ENCODE assay signal across 8 cellular contexts in genomic region chr11:9506489-9507343, GRCh38. TPM values are rescaled to one million over a fixed set of nuclear protein-coding genes. Genes with fewer than 3 reads are reported as not detected.
DNase-seq lines count a peak whose midpoint lies in the region; ATAC-seq, FAIRE-seq and TF ChIP-seq lines count a peak whose summit lies in the region.

No MANE protein-coding gene starts in this region.

- no peak overlapping the region for H2BK120ac ChIP-seq in H9 (ENCODE audit: low read depth, low read length, poor library complexity, severe bottlenecking)

- H4K8ac ChIP-seq in H9 (replicated peaks; ENCODE audit: insufficient read length, low read depth, low read length), result no peak overlapping the region

- no peak overlapping the region for H3K4me3 Mint-ChIP-seq in CD8-positive, alpha-beta T cell
- peak overlapping the region; percentile 3 to 39; a peak in 4 of 5 replicates for H3K4me3 Mint-ChIP-seq in H9

- no peaks in the 10 kb centered on the region for H3K9me3 Mint-ChIP-seq in CD8-positive, alpha-beta T cell
- H3K9me3 Mint-ChIP-seq in H9, result no peaks in the 10 kb centered on the region

- H3K23ac ChIP-seq in H9 (ENCODE audit: insufficient read length, low read depth, low read length), result no peak overlapping the region

- peaks cover 14% of the 10 kb centered on the region for H3K36me3 ChIP-seq in CD8-positive, alpha-beta T cell (ENCODE audit: insufficient read depth, low read length)
- H3K36me3 ChIP-seq in kidney (ENCODE audit: control insufficient read depth in 1 of 2, insufficient read depth in 2 of 2, low read length in 2 of 2), result no peaks in the 10 kb centered on the region

- no peak overlapping the region for H2BK12ac ChIP-seq in H9 (ENCODE audit: insufficient read length, low read depth, low read length)

- no peak overlapping the region for H3K9ac ChIP-seq in H9 (ENCODE audit: extremely low read depth, insufficient read length, low read length)
- H3K9ac ChIP-seq in kidney (ENCODE audit: low read length in 2 of 2), result no peak overlapping the region

- no peaks in the 10 kb centered on the region for H3K4me1 ChIP-seq in CD8-positive, alpha-beta T cell (ENCODE audit: insufficient read depth, low read length)
- H3K4me1 ChIP-seq in H9 (ENCODE audit: insufficient read depth, low read length) (no peaks in the 10 kb centered on the region), kidney (ENCODE audit: control insufficient read depth in 1 of 2, insufficient read depth in 1 of 2, low read depth in 1 of 2, low read length in 2 of 2) (peaks cover 3 to 8% of the 10 kb centered on the region in 2 donors)

- no peak overlapping the region for H3K4me3 ChIP-seq in CD8-positive, alpha-beta T cell (ENCODE audit: low read depth, low read length)
- no peak overlapping the region for H3K4me3 ChIP-seq in kidney (ENCODE audit: low read length in 2 of 2)

- no peak overlapping the region for H4K91ac ChIP-seq in H9 (ENCODE audit: insufficient read length, low read depth, low read length)

- no peak overlapping the region for H2BK15ac ChIP-seq in H9 (ENCODE audit: low read depth, low read length)

- H3K18ac ChIP-seq in H9 (ENCODE audit: insufficient read length, low read depth, low read length), result no peak overlapping the region

- POLR2A ChIA-PET in CD8-positive, alpha-beta T cell (lab: Charles Lee), result interaction anchor here (0.8 kb wide), 2 partner anchors 47 to 493 kb away, joined by 3 read pairs; no protein-coding TSS in a partner anchor

- H3K27me3 Mint-ChIP-seq in CD8-positive, alpha-beta T cell (ENCODE audit: low read depth), result no peaks in the 10 kb centered on the region
- no peaks in the 10 kb centered on the region for H3K27me3 Mint-ChIP-seq in H9 (ENCODE audit: low read depth)

- no peaks in the 10 kb centered on the region for H3K9me3 ChIP-seq in CD8-positive, alpha-beta T cell (ENCODE audit: low read length)
- H3K9me3 ChIP-seq in H9 (ENCODE audit: control insufficient read depth, low read depth, low read length) (no peaks in the 10 kb centered on the region), kidney (ENCODE audit: control insufficient read depth in 1 of 2, low read length in 2 of 2) (no peaks in the 10 kb centered on the region)

- WGBS in H9 (ENCODE audit: extremely low coverage, insufficient read length, low lambda C conversion rate), result no CpG with 5 or more reads among the region's 6 CpGs

- DNase-seq in CD8-positive, alpha-beta T cell, result peak; percentile 44 to 84 (median 70)
- peak; percentile 82 for DNase-seq in H9
- DNase-seq in NCI-H2227 (lab: John Stamatoyannopoulos, UW; ENCODE audit: unreplicated experiment), result peak; percentile 88
- DNase-seq in activated CD4-positive, CD25-positive, alpha-beta regulatory T cell (lab: John Stamatoyannopoulos, UW), result peak; percentile 42 to 54 (median 44)
- DNase-seq in caudate nucleus (lab: John Stamatoyannopoulos, UW), result peak in 46 of 61 donors; percentile 1 to 75 (median 23)
- no peak for DNase-seq in kidney
- DNase-seq in stimulated activated CD4-positive, alpha-beta T cell treated with anti-CD3 and anti-CD28 coated beads, Interleukin-2, amount 100 ng/mL, for 4 hours (ENCODE audit: low read depth), result peak; percentile 57

- no peaks in the 10 kb centered on the region for H4K20me1 ChIP-seq in H9 (ENCODE audit: control insufficient read depth, insufficient read depth, insufficient read length)

- H3K56ac ChIP-seq in H9 (ENCODE audit: insufficient read length, low read depth, low read length), result no peak overlapping the region

- ATAC-seq in CD8-positive, alpha-beta T cell, result peak; percentile 84
- no peak for ATAC-seq in GM18519 (IDR thresholded peaks at IDR 0.05; ENCODE audit: low FRiP score, unreplicated experiment)

- no peak overlapping the region for H4K5ac ChIP-seq in H9 (ENCODE audit: insufficient read length, low read depth, low read length)

- H3K27ac ChIP-seq in CD8-positive, alpha-beta T cell (ENCODE audit: low read depth, low read length), result no peak overlapping the region
- peak overlapping the region; percentile 69 for H3K27ac ChIP-seq in H9 (ENCODE audit: insufficient read length, low read depth, low read length)
- no peak overlapping the region for H3K27ac ChIP-seq in caudate nucleus (ENCODE audit: low read depth, low read length)
- H3K27ac ChIP-seq in kidney (ENCODE audit: low read depth in 2 of 2, low read length in 2 of 2), result no peak overlapping the region

- no peak overlapping the region for H2AFZ ChIP-seq in H9 (ENCODE audit: low read length)

- H3K27me3 ChIP-seq in CD8-positive, alpha-beta T cell (ENCODE audit: insufficient read depth, low read length), result no peaks in the 10 kb centered on the region
- no peaks in the 10 kb centered on the region for H3K27me3 ChIP-seq in H9 (ENCODE audit: insufficient read depth, low read length)

- peak overlapping the region; percentile 35 for H3K4me2 ChIP-seq in H9 (ENCODE audit: insufficient read depth, insufficient read length, low read length)

- no peaks in the 10 kb centered on the region for H3K23me2 ChIP-seq in H9 (ENCODE audit: insufficient read length, low read depth, low read length, poor library complexity, severe bottlenecking)

- peaks cover 48% of the 10 kb centered on the region for H3K36me3 Mint-ChIP-seq in CD8-positive, alpha-beta T cell
- peaks cover 24 to 38% (median 37%) of the 10 kb centered on the region in 3 experiments for H3K36me3 Mint-ChIP-seq in H9 (ENCODE audit: insufficient read depth in 1 of 3, low read depth in 3 of 3)

- CTCF ChIA-PET in CD8-positive, alpha-beta T cell (lab: Charles Lee), result interaction anchor here (0.6 to 6.4 kb wide), 48 partner anchors 8 to 593 kb away, joined by 3 to 103 read pairs (median 4); partner anchors contain the start of gene ZNF143

- no peak overlapping the region for H3K14ac ChIP-seq in H9 (ENCODE audit: insufficient read depth, low read length)

- no peaks in the 10 kb centered on the region for H3K79me1 ChIP-seq in H9 (ENCODE audit: insufficient read depth, low read depth, low read length, poor library complexity, severe bottlenecking)

- no peak overlapping the region for H2BK20ac ChIP-seq in H9 (ENCODE audit: low read depth, low read length, poor library complexity, severe bottlenecking)

- H3K4ac ChIP-seq in H9 (ENCODE audit: low read depth, low read length), result no peak overlapping the region

- no peaks in the 10 kb centered on the region for H3K79me2 ChIP-seq in H9 (ENCODE audit: insufficient read depth, low read length)

- H2AK5ac ChIP-seq in H9 (ENCODE audit: insufficient read length, low read length), result no peak overlapping the region

- no peak overlapping the region for H3K27ac Mint-ChIP-seq in CD8-positive, alpha-beta T cell
- H3K27ac Mint-ChIP-seq in H9, result peak overlapping the region; percentile 74 to 98 (median 95)

- intact Hi-C loops in CD8-positive, alpha-beta T cell (cut with DNase I, micrococcal nuclease), result loop anchor here (1.0 to 10.0 kb wide), 7 partner anchors 62 to 592 kb away; no protein-coding TSS in a partner anchor
- intact Hi-C loops in kidney (cut with DNase I), result no loop called here

- no peak overlapping the region for H3T11ph ChIP-seq in H9 (ENCODE audit: low read length)

- no peak overlapping the region for H2BK5ac ChIP-seq in H9 (ENCODE audit: insufficient read length, low read length)

- FAIRE-seq in kidney (lab: Jason Lieb, UNC), result peak; percentile 92

- peak; percentile 84 for TF ChIP-seq CTCF in CD8-positive, alpha-beta T cell (IDR thresholded peaks at IDR 0.05)
- TF ChIP-seq CTCF in H9 (conservative IDR thresholded peaks at IDR 0.05) (peak; percentile 97), kidney (IDR thresholded peaks at IDR 0.05; ENCODE audit: borderline replicate concordance, extremely low read depth, insufficient read depth) (peak; percentile 86)

- peaks cover 11% of the 10 kb centered on the region for H3K4me1 Mint-ChIP-seq in CD8-positive, alpha-beta T cell (ENCODE audit: low read depth)
- peaks cover 26 to 27% of the 10 kb centered on the region in 2 experiments for H3K4me1 Mint-ChIP-seq in H9

RNA-seq across cellular contexts. Expression of gene ZNF143, which starts 45.9 kb away (rescaled TPM):
- total RNA-seq in CD8-positive, alpha-beta T cell, result 10 to 100 TPM; 13.4 to 15.4 TPM
- total RNA-seq in H9 (2021) (23.2 and 29.2 TPM in 2 replicates), kidney (30.3 TPM)
- 8.6 TPM for polyA plus RNA-seq in kidney (ENCODE audit: insufficient read depth, low read depth, low replicate concordance)
